Comparison of ENCODE assay signal across 23 cellular contexts in genomic region chr11:126002181-126002580, GRCh38. TPM values are rescaled to one million over a fixed set of nuclear protein-coding genes. Genes with fewer than 3 reads are reported as not detected.
A peak's percentile ranks its signal among the peaks of the same experiment; 100 is the strongest.
DNase-seq lines count a peak whose midpoint lies in the region; ATAC-seq and TF ChIP-seq lines count a peak whose summit lies in the region.
"Had no signal": no experiment of that assay in that cellular context is flagged by ENCODE, and none has a peak within 500 bp of the region (broad histone marks: within the 10 kb centered on the region; RNA-seq: fewer than 3 reads in every experiment).

No MANE protein-coding gene starts in this region.

- peaks cover 8% of the 10 kb centered on the region for H3K4me1 Mint-ChIP-seq in activated T-helper 2 cell treated with anti-CD3 and anti-CD28 coated beads, Interferon-gamma antibody, Interleukin-2, Interleukin-4, amounts not matched to agents 10 μg/mL and 5 μg/mL and 100 μg/mL, durations not matched to agents 14 hours and 24 hours and 36 hours (ENCODE audit: low read depth)
- H3K4me1 Mint-ChIP-seq in mesothelial cell of epicardium = peaks cover 6% of the 10 kb centered on the region
- H3K4me1 Mint-ChIP-seq in stimulated activated effector memory CD8-positive, alpha-beta T cell treated with anti-CD3 and anti-CD28 coated beads, Interleukin-12 subunit alpha, Interleukin-12 subunit beta, amount 100 ng/mL, for 72 hours = peaks cover 8% of the 10 kb centered on the region
- H3K4me1 Mint-ChIP-seq: CD14-positive monocyte; CD4-positive, CD25-positive, alpha-beta regulatory T cell; CD8-positive, alpha-beta memory T cell had no signal

- no peak for DNase-seq in activated T-helper 2 cell treated with anti-CD3 and anti-CD28 coated beads, Interferon-gamma antibody, Interleukin-2, Interleukin-4, amounts not matched to agents 10 μg/mL and 5 μg/mL and 100 μg/mL, durations not matched to agents 14 hours and 24 hours and 36 hours (ENCODE audit: low spot score)
- DNase-seq in mesothelial cell of epicardium (ENCODE audit: low spot score in 2 of 2, unreplicated experiment in 2 of 2) = no peak
- no peak for DNase-seq in stimulated activated effector memory CD8-positive, alpha-beta T cell treated with anti-CD3 and anti-CD28 coated beads, Interleukin-12 subunit alpha, Interleukin-12 subunit beta, amount 100 ng/mL, for 72 hours (ENCODE audit: low spot score in 2 of 2)
- no peak for DNase-seq in NCI-H1048 (lab: John Stamatoyannopoulos, UW)
- no peak for DNase-seq in activated CD4-positive, CD25-positive, alpha-beta regulatory T cell (lab: John Stamatoyannopoulos, UW)
- DNase-seq: 8988T; ACHN; BE2C; C1 segment of cervical spinal cord; CD4-positive, alpha-beta memory T cell; CD4-positive, CD25-positive, alpha-beta regulatory T cell; CD8-positive, alpha-beta memory T cell; COR-L47; DMS 273 treated with DMSO at 0.1 percent for 48 hours; DMS153; DMS53; DMS79; DND-41; GF-D8 had no signal

- ATAC-seq in stimulated activated effector memory CD8-positive, alpha-beta T cell treated with anti-CD3 and anti-CD28 coated beads, Interleukin-12 subunit alpha, Interleukin-12 subunit beta, amount 100 ng/mL, for 72 hours = peak; percentile 58
- no peak for ATAC-seq in HG02870 (IDR thresholded peaks at IDR 0.05; ENCODE audit: unreplicated experiment)

- no peak for TF ChIP-seq CTCF in mesothelial cell of epicardium (IDR thresholded peaks at IDR 0.05; ENCODE audit: unreplicated experiment)

- intact Hi-C loops in activated T-helper 2 cell treated with anti-CD3 and anti-CD28 coated beads, Interferon-gamma antibody, Interleukin-2, Interleukin-4, amounts not matched to agents 10 μg/mL and 5 μg/mL and 100 μg/mL, durations not matched to agents 14 hours and 24 hours and 36 hours (cut with micrococcal nuclease) = no loop called here

- H3K36me3 Mint-ChIP-seq in activated T-helper 2 cell treated with anti-CD3 and anti-CD28 coated beads, Interferon-gamma antibody, Interleukin-2, Interleukin-4, amounts not matched to agents 10 μg/mL and 5 μg/mL and 100 μg/mL, durations not matched to agents 14 hours and 24 hours and 36 hours (ENCODE audit: low read depth) = no peaks in the 10 kb centered on the region
- peaks cover 56% of the 10 kb centered on the region for H3K36me3 Mint-ChIP-seq in mesothelial cell of epicardium
- no peaks in the 10 kb centered on the region for H3K36me3 Mint-ChIP-seq in stimulated activated effector memory CD8-positive, alpha-beta T cell treated with anti-CD3 and anti-CD28 coated beads, Interleukin-12 subunit alpha, Interleukin-12 subunit beta, amount 100 ng/mL, for 72 hours
- H3K36me3 Mint-ChIP-seq: CD14-positive monocyte had no signal

- no peaks in the 10 kb centered on the region for H3K27me3 Mint-ChIP-seq in activated T-helper 2 cell treated with anti-CD3 and anti-CD28 coated beads, Interferon-gamma antibody, Interleukin-2, Interleukin-4, amounts not matched to agents 10 μg/mL and 5 μg/mL and 100 μg/mL, durations not matched to agents 14 hours and 24 hours and 36 hours (ENCODE audit: low read depth)
- H3K27me3 Mint-ChIP-seq in mesothelial cell of epicardium (ENCODE audit: low read depth) = no peaks in the 10 kb centered on the region
- H3K27me3 Mint-ChIP-seq: CD4-positive, alpha-beta memory T cell; CD4-positive, CD25-positive, alpha-beta regulatory T cell had no signal

- no peak overlapping the region for H3K4me3 Mint-ChIP-seq in activated T-helper 2 cell treated with anti-CD3 and anti-CD28 coated beads, Interferon-gamma antibody, Interleukin-2, Interleukin-4, amounts not matched to agents 10 μg/mL and 5 μg/mL and 100 μg/mL, durations not matched to agents 14 hours and 24 hours and 36 hours (ENCODE audit: low read depth)
- no peak overlapping the region for H3K4me3 Mint-ChIP-seq in mesothelial cell of epicardium
- H3K4me3 Mint-ChIP-seq in stimulated activated effector memory CD8-positive, alpha-beta T cell treated with anti-CD3 and anti-CD28 coated beads, Interleukin-12 subunit alpha, Interleukin-12 subunit beta, amount 100 ng/mL, for 72 hours = no peak overlapping the region
- H3K4me3 Mint-ChIP-seq: CD14-positive monocyte; CD4-positive, alpha-beta memory T cell; CD4-positive, CD25-positive, alpha-beta regulatory T cell; CD8-positive, alpha-beta memory T cell had no signal

- peak overlapping the region; percentile 3 for H3K27ac Mint-ChIP-seq in activated T-helper 2 cell treated with anti-CD3 and anti-CD28 coated beads, Interferon-gamma antibody, Interleukin-2, Interleukin-4, amounts not matched to agents 10 μg/mL and 5 μg/mL and 100 μg/mL, durations not matched to agents 14 hours and 24 hours and 36 hours
- peak overlapping the region; percentile 1 for H3K27ac Mint-ChIP-seq in mesothelial cell of epicardium
- H3K27ac Mint-ChIP-seq in stimulated activated effector memory CD8-positive, alpha-beta T cell treated with anti-CD3 and anti-CD28 coated beads, Interleukin-12 subunit alpha, Interleukin-12 subunit beta, amount 100 ng/mL, for 72 hours = no peak overlapping the region
- H3K27ac Mint-ChIP-seq: CD14-positive monocyte; CD4-positive, alpha-beta memory T cell; CD4-positive, CD25-positive, alpha-beta regulatory T cell; CD8-positive, alpha-beta memory T cell had no signal

- no peaks in the 10 kb centered on the region for H3K9me3 Mint-ChIP-seq in activated T-helper 2 cell treated with anti-CD3 and anti-CD28 coated beads, Interferon-gamma antibody, Interleukin-2, Interleukin-4, amounts not matched to agents 10 μg/mL and 5 μg/mL and 100 μg/mL, durations not matched to agents 14 hours and 24 hours and 36 hours
- H3K9me3 Mint-ChIP-seq in mesothelial cell of epicardium = no peaks in the 10 kb centered on the region
- H3K9me3 Mint-ChIP-seq in stimulated activated effector memory CD8-positive, alpha-beta T cell treated with anti-CD3 and anti-CD28 coated beads, Interleukin-12 subunit alpha, Interleukin-12 subunit beta, amount 100 ng/mL, for 72 hours = no peaks in the 10 kb centered on the region
- H3K9me3 Mint-ChIP-seq: CD4-positive, CD25-positive, alpha-beta regulatory T cell; CD8-positive, alpha-beta memory T cell had no signal

RNA-seq across cellular contexts. Expression of gene VSIG10L2, which starts 56.3 kb away (rescaled TPM):
- total RNA-seq in activated T-helper 2 cell treated with anti-CD3 and anti-CD28 coated beads, Interferon-gamma antibody, Interleukin-2, Interleukin-4, amounts not matched to agents 10 μg/mL and 5 μg/mL and 100 μg/mL, durations not matched to agents 14 hours and 24 hours and 36 hours = not detected in 2 replicates
- total RNA-seq in mesothelial cell of epicardium = not detected in 3 replicates
- total RNA-seq: A673; CD4-positive, alpha-beta memory T cell; CD4-positive, CD25-positive, alpha-beta regulatory T cell; CD8-positive, alpha-beta memory T cell; Daoy had no signal
